In genomic region chr11:85930879-85931366, GRCh38 we compare ENCODE assay signal across 13 cellular contexts.
DNase-seq lines count a peak whose midpoint lies in the region; ATAC-seq lines count a peak whose summit lies in the region.
"Had no signal": no experiment of that assay in that cellular context is flagged by ENCODE, and none has a peak within 500 bp of the region (broad histone marks: within the 10 kb centered on the region; RNA-seq: fewer than 3 reads in every experiment).

No MANE protein-coding gene starts in this region.

- DNase-seq in DMS153 (lab: John Stamatoyannopoulos, UW) (peak; percentile 97), NCI-H1417 (lab: John Stamatoyannopoulos, UW) (peak in 2 of 3 experiments; percentile 89 to 97), NCI-H774 (lab: John Stamatoyannopoulos, UW) (peak; percentile 95), left lobe of liver (ENCODE audit: low spot score) (peak; percentile 60), NCI-H2227 (lab: John Stamatoyannopoulos, UW; ENCODE audit: unreplicated experiment) (no peak)
- no peak for DNase-seq in stimulated activated CD4-positive, alpha-beta T cell treated with anti-CD3 and anti-CD28 coated beads, Interleukin-4, amount 100 ng/mL, for 4 hours
- DNase-seq: IMR-90, Kasumi-1, NCI-H1694 treated with DMSO at 0.1 percent for 48 hours, NCI-H2227 treated with DMSO at 0.1 percent for 48 hours, NCI-H82 had no signal

- ATAC-seq in left lobe of liver: peak; percentile 79
- no peak for ATAC-seq in GM18520 (IDR thresholded peaks at IDR 0.05; ENCODE audit: unreplicated experiment)
- no peak for ATAC-seq in HG02798 (IDR thresholded peaks at IDR 0.05; ENCODE audit: poor library complexity, unreplicated experiment)

Comparison
In these comparisons a context has a peak if more than half of its experiments do, and no peak if none do; other contexts are left out.
1. DNase-seq: peak in DMS153 (single experiment), NCI-H1417 (2 of 3), NCI-H774 (single experiment) and left lobe of liver (single experiment); none in stimulated activated CD4-positive, alpha-beta T cell treated with anti-CD3 and anti-CD28 coated beads, Interleukin-4, amount 100 ng/mL, for 4 hours (0 of 2) and NCI-H2227 (single experiment).